ENCODE assay signal across 17 cellular contexts in the genomic region with DNA sequence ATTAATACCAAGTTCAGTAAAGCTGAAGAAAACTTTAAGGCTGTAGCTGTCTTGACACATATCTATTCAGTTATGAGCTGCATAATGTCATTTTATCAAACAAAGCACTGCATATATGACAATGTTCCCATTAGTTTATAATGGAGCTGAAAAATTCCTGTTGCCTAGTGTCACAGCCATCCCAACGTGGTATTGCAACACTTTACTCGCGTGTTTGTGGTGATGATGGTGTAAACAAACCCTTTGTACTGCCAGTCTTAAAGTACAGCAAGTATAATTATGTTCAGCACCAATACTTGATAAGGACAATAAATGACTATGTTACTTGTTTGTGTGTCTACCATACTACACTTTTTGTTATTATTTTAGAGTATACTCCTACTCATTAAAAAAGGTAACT.
A peak's percentile ranks its signal among the peaks of the same experiment; 100 is the strongest.
DNase-seq lines count a peak whose midpoint lies in the region; ATAC-seq and TF ChIP-seq lines count a peak whose summit lies in the region.
"Had no signal": no experiment of that assay in that cellular context is flagged by ENCODE, and none has a peak within 500 bp of the region (broad histone marks: within the 10 kb centered on the region; RNA-seq: fewer than 3 reads in every experiment).

No MANE protein-coding gene starts in this region.

- DNase-seq in EH (ENCODE audit: low read depth) (peak; percentile 60), LHCN-M2 (ENCODE audit: low read depth) (peak; percentile 86), fibroblast of gingiva (ENCODE audit: low read depth) (peak; percentile 2), mesendoderm (peak; percentile 16), NK-92 (lab: John Stamatoyannopoulos, UW; ENCODE audit: unreplicated experiment) (no peak), SKM-1 treated with dmso at 0.1 percent for 144 hours (lab: John Stamatoyannopoulos, UW; ENCODE audit: unreplicated experiment) (no peak)
- DNase-seq: Caco-2, GOT3, KBM-7, MG63, NCI-H1105, NCI-H1930, NCI-H2171, Peyer's patch, Right ventricle myocardium superior had no signal

- TF ChIP-seq POLR2A in GM18505 (IDR thresholded peaks at IDR 0.05; ENCODE audit: borderline replicate concordance, extremely low read depth, insufficient read depth, insufficient read length) = no peak

- no peaks in the 10 kb centered on the region for H3K79me2 ChIP-seq in mesendoderm (ENCODE audit: control insufficient read depth, insufficient read depth, low read length)

- no peaks in the 10 kb centered on the region for H3K27me3 ChIP-seq in mesendoderm (ENCODE audit: insufficient read depth, low read length, poor library complexity)
- H3K27me3 ChIP-seq: MG63, Peyer's patch had no signal

- WGBS in mesendoderm (ENCODE audit: extremely low coverage, insufficient coverage, low lambda C conversion rate) = no CpG with 5 or more reads among the region's 3 CpGs

- no peaks in the 10 kb centered on the region for H3K4me1 ChIP-seq in mesendoderm (ENCODE audit: control insufficient read depth, low read depth, low read length)
- H3K4me1 ChIP-seq: Caco-2, Peyer's patch had no signal

- H2BK120ac ChIP-seq in mesendoderm (ENCODE audit: low read depth, low read length) = no peak overlapping the region

- H3K4ac ChIP-seq in mesendoderm (ENCODE audit: low read depth, low read length) = no peak overlapping the region

- no peaks in the 10 kb centered on the region for H3K79me1 ChIP-seq in mesendoderm (ENCODE audit: low read length)

- no peak overlapping the region for H2BK15ac ChIP-seq in mesendoderm (replicated peaks; ENCODE audit: low read depth)

- no peak overlapping the region for H3K56ac ChIP-seq in mesendoderm (ENCODE audit: low read length)

- H3K18ac ChIP-seq in mesendoderm (ENCODE audit: low read length) = no peak overlapping the region

- H2AK5ac ChIP-seq in mesendoderm (ENCODE audit: low read length) = no peak overlapping the region

- H2BK5ac ChIP-seq in mesendoderm (ENCODE audit: low read length) = no peak overlapping the region

- no peak overlapping the region for H3K23ac ChIP-seq in mesendoderm (ENCODE audit: low read length)

- H3K4me3 ChIP-seq in mesendoderm (ENCODE audit: low read length) = no peak overlapping the region
- H3K4me3 ChIP-seq: MG63, Peyer's patch had no signal

- H3K36me3 ChIP-seq in mesendoderm (ENCODE audit: control insufficient read depth, insufficient read depth, low read length) = no peaks in the 10 kb centered on the region
- H3K36me3 ChIP-seq: MG63, Peyer's patch had no signal

- no peak for ATAC-seq in HG02678 (IDR thresholded peaks at IDR 0.05; ENCODE audit: unreplicated experiment)
- no peak for ATAC-seq in GM18505 (IDR thresholded peaks at IDR 0.05; ENCODE audit: unreplicated experiment)

- no peak overlapping the region for H3K4me2 ChIP-seq in mesendoderm (ENCODE audit: low read length)

- no peak overlapping the region for H4K5ac ChIP-seq in mesendoderm (ENCODE audit: low read length)

- no peak overlapping the region for H4K8ac ChIP-seq in mesendoderm (ENCODE audit: low read depth, low read length)

- no peak overlapping the region for H3K9ac ChIP-seq in mesendoderm (ENCODE audit: low read length)

- no peak overlapping the region for H3K27ac ChIP-seq in mesendoderm (ENCODE audit: low read depth, low read length)
- H3K27ac ChIP-seq: Peyer's patch had no signal

Comparison
In these comparisons a context has a peak if more than half of its experiments do, and no peak if none do; other contexts are left out.
1. DNase-seq: peak in EH (single experiment), LHCN-M2 (single experiment), fibroblast of gingiva (single experiment) and mesendoderm (single experiment); none in NK-92 (single experiment) and SKM-1 treated with dmso at 0.1 percent for 144 hours (single experiment).